ENCODE assay signal across 9 cellular contexts in genomic region chr6:39189915-39190544, GRCh38. TPM values are rescaled to one million over a fixed set of nuclear protein-coding genes. Genes with fewer than 3 reads are reported as not detected.
DNase-seq lines count a peak whose midpoint lies in the region; ATAC-seq and TF ChIP-seq lines count a peak whose summit lies in the region.
"Had no signal": no experiment of that assay in that cellular context is flagged by ENCODE, and none has a peak within 500 bp of the region (broad histone marks: within the 10 kb centered on the region; RNA-seq: fewer than 3 reads in every experiment).

No MANE protein-coding gene starts in this region.

- intact Hi-C loops in tibial artery (cut with DNase I; ENCODE audit: low total_unique reads), result no loop called here

- H3K36me3 Mint-ChIP-seq in activated CD8-positive, alpha-beta T cell treated with anti-CD3 and anti-CD28 coated beads, Interleukin-2, amount 10 ng/mL, durations not matched to agents 7 days and 5 days (ENCODE audit: low read depth), result peaks cover 36% of the 10 kb centered on the region
- H3K36me3 Mint-ChIP-seq: CD4-positive, CD25-positive, alpha-beta regulatory T cell had no signal

- H3K4me3 ChIP-seq in tibial artery, result no peak overlapping the region

- no peak overlapping the region for H3K27ac Mint-ChIP-seq in activated CD8-positive, alpha-beta T cell treated with anti-CD3 and anti-CD28 coated beads, Interleukin-2, amount 10 ng/mL, durations not matched to agents 7 days and 5 days
- H3K27ac Mint-ChIP-seq: CD4-positive, CD25-positive, alpha-beta regulatory T cell had no signal

- DNase-seq in NCI-H524 (lab: John Stamatoyannopoulos, UW), result peak; percentile 3 to 5
- DNase-seq in NCI-H524 treated with DMSO at 0.1 percent for 48 hours (lab: John Stamatoyannopoulos, UW), result no peak
- DNase-seq in HUDEP-2 (lab: John Stamatoyannopoulos, UW; ENCODE audit: unreplicated experiment in 76 of 76), result peak in 62 of 76 experiments; percentile 15 to 76 (median 46)
- peak; percentile 30 for DNase-seq in activated CD8-positive, alpha-beta T cell treated with anti-CD3 and anti-CD28 coated beads, Interleukin-2, amount 10 ng/mL, durations not matched to agents 7 days and 5 days
- peak; percentile 80 for DNase-seq in iPS-NIHi11 (ENCODE audit: low spot score)
- peak; percentile 48 to 75 for DNase-seq in tibial artery
- no peak for DNase-seq in amniotic stem cell (lab: John Stamatoyannopoulos, UW)
- DNase-seq in ureter (ENCODE audit: low spot score), result no peak

- CTCF ChIA-PET in activated CD8-positive, alpha-beta T cell treated with anti-CD3 and anti-CD28 coated beads, Interleukin-2, amount 10 ng/mL, durations not matched to agents 7 days and 5 days (lab: Charles Lee), result interaction anchor here (0.5 to 4.6 kb wide), 15 partner anchors 8 to 120 kb away, joined by 3 to 38 read pairs (median 3); no protein-coding TSS in a partner anchor

- no peaks in the 10 kb centered on the region for H3K27me3 ChIP-seq in tibial artery

- no peaks in the 10 kb centered on the region for H3K4me1 ChIP-seq in tibial artery

- no peaks in the 10 kb centered on the region for H3K9me3 Mint-ChIP-seq in activated CD8-positive, alpha-beta T cell treated with anti-CD3 and anti-CD28 coated beads, Interleukin-2, amount 10 ng/mL, durations not matched to agents 7 days and 5 days (ENCODE audit: insufficient read depth)
- H3K9me3 Mint-ChIP-seq: CD4-positive, CD25-positive, alpha-beta regulatory T cell had no signal

- peaks cover 0 to 14% (median 0%) of the 10 kb centered on the region in 3 donors for H3K36me3 ChIP-seq in tibial artery

- peak in 1 of 2 experiments; percentile 30 for TF ChIP-seq CTCF in tibial artery (IDR thresholded peaks at IDR 0.05)

- ATAC-seq in activated CD8-positive, alpha-beta T cell treated with anti-CD3 and anti-CD28 coated beads, Interleukin-2, amount 10 ng/mL, durations not matched to agents 7 days and 5 days, result peak; percentile 49

- H3K4me3 Mint-ChIP-seq in activated CD8-positive, alpha-beta T cell treated with anti-CD3 and anti-CD28 coated beads, Interleukin-2, amount 10 ng/mL, durations not matched to agents 7 days and 5 days, result no peak overlapping the region
- H3K4me3 Mint-ChIP-seq: CD4-positive, CD25-positive, alpha-beta regulatory T cell had no signal

- no peak overlapping the region for H3K27ac ChIP-seq in tibial artery

- H3K9me3 ChIP-seq in tibial artery, result no peaks in the 10 kb centered on the region

- H3K4me1 Mint-ChIP-seq in activated CD8-positive, alpha-beta T cell treated with anti-CD3 and anti-CD28 coated beads, Interleukin-2, amount 10 ng/mL, durations not matched to agents 7 days and 5 days (ENCODE audit: low read depth), result peaks cover 15% of the 10 kb centered on the region

- POLR2A ChIA-PET in activated CD8-positive, alpha-beta T cell treated with anti-CD3 and anti-CD28 coated beads, Interleukin-2, amount 10 ng/mL, durations not matched to agents 7 days and 5 days (lab: Charles Lee), result interaction anchor here (0.6 kb wide), 2 partner anchors 1456 to 1721 kb away, joined by 3 read pairs; no protein-coding TSS in a partner anchor

- no peaks in the 10 kb centered on the region for H3K27me3 Mint-ChIP-seq in activated CD8-positive, alpha-beta T cell treated with anti-CD3 and anti-CD28 coated beads, Interleukin-2, amount 10 ng/mL, durations not matched to agents 7 days and 5 days (ENCODE audit: low read depth)
- H3K27me3 Mint-ChIP-seq: CD4-positive, CD25-positive, alpha-beta regulatory T cell had no signal

RNA-seq across cellular contexts. Expression of gene KCNK5, which starts 39.2 kb away (rescaled TPM):
- 10 to 100 TPM; 12.0 TPM for total RNA-seq in activated CD8-positive, alpha-beta T cell treated with anti-CD3 and anti-CD28 coated beads, Interleukin-2, amount 10 ng/mL, durations not matched to agents 7 days and 5 days
- 9.8 TPM for total RNA-seq in ureter

Comparison
In these comparisons a context has a peak if more than half of its experiments do, and no peak if none do; other contexts are left out.
1. DNase-seq: peak in NCI-H524 (2 of 2), HUDEP-2 (62 of 76), activated CD8-positive, alpha-beta T cell treated with anti-CD3 and anti-CD28 coated beads, Interleukin-2, amount 10 ng/mL, durations not matched to agents 7 days and 5 days (single experiment), iPS-NIHi11 (single experiment) and tibial artery (2 of 2); none in NCI-H524 treated with DMSO at 0.1 percent for 48 hours (single experiment), amniotic stem cell (single experiment) and ureter (single experiment).